8 cellular contexts compared by ENCODE assay signal in genomic region chr7:92609921-92610518, GRCh38. TPM values are rescaled to one million over a fixed set of nuclear protein-coding genes. Genes with fewer than 3 reads are reported as not detected.
A peak's percentile ranks its signal among the peaks of the same experiment; 100 is the strongest.
DNase-seq lines count a peak whose midpoint lies in the region; ATAC-seq and TF ChIP-seq lines count a peak whose summit lies in the region.

No MANE protein-coding gene starts in this region.

- H3K9me3 Mint-ChIP-seq in stimulated activated naive B cell treated with anti-CD40 and anti-IgM and Interleukin-4, amounts not matched to agents 10 μg/mL and 1 μg/mL and 100 μg/mL, for 72 hours = no peaks in the 10 kb centered on the region

- CTCF ChIA-PET in PC-3 (lab: Charles Lee) = interaction anchor here (0.5 to 1.5 kb wide), 10 partner anchors 19 to 565 kb away, joined by 3 to 9 read pairs (median 3); partner anchors contain the start of genes FAM133B, PEX1 and RBM48

- peak; percentile 73 for ATAC-seq in PC-3
- ATAC-seq in stimulated activated naive B cell treated with anti-CD40 and anti-IgM and Interleukin-4, amounts not matched to agents 10 μg/mL and 1 μg/mL and 100 μg/mL, for 72 hours (replicated peaks) = peak; percentile 43 to 44
- no peak for ATAC-seq in GM21717 (IDR thresholded peaks at IDR 0.05; ENCODE audit: unreplicated experiment)

- H3K4me1 Mint-ChIP-seq in stimulated activated naive B cell treated with anti-CD40 and anti-IgM and Interleukin-4, amounts not matched to agents 10 μg/mL and 1 μg/mL and 100 μg/mL, for 72 hours = peaks cover 2 to 13% of the 10 kb centered on the region in 2 donors

- H4K20me1 ChIP-seq in PC-3 (ENCODE audit: low read length) = no peaks in the 10 kb centered on the region

- no peak overlapping the region for H2AFZ ChIP-seq in PC-3 (ENCODE audit: low read length)

- intact Hi-C loops in PC-3 (cut with micrococcal nuclease) = no loop called here

- H3K9ac ChIP-seq in PC-3 (ENCODE audit: low read length) = no peak overlapping the region

- no peaks in the 10 kb centered on the region for H3K9me3 ChIP-seq in PC-3 (ENCODE audit: low read length)

- H3K4me2 ChIP-seq in PC-3 (ENCODE audit: low read length) = no peak overlapping the region

- peaks cover 4% of the 10 kb centered on the region; the same call in 1 of the 2 replicates for H3K36me3 ChIP-seq in PC-3 (ENCODE audit: low read depth, low read length)
- H3K36me3 ChIP-seq in brain microvascular endothelial cell (replicated peaks) = peaks cover 23% of the 10 kb centered on the region

- H3K4me1 ChIP-seq in PC-3 (ENCODE audit: insufficient read depth, low read length) = no peaks in the 10 kb centered on the region

- no peaks in the 10 kb centered on the region for H3F3A ChIP-seq in PC-3 (ENCODE audit: low read length, unreplicated experiment)

- POLR2A ChIA-PET in PC-3 (lab: Charles Lee; ENCODE audit: unreplicated experiment) = interaction anchor here (0.6 to 1.2 kb wide), 3 partner anchors 20 to 189 kb away, joined by 3 to 8 read pairs (median 4); partner anchors contain the start of genes FAM133B, PEX1 and RBM48

- no peak overlapping the region for H3K4me3 ChIP-seq in PC-3 (ENCODE audit: low read length)
- H3K4me3 ChIP-seq in epithelial cell of proximal tubule (ENCODE audit: low read depth, low read length) = no peak overlapping the region
- no peak overlapping the region for H3K4me3 ChIP-seq in brain microvascular endothelial cell (ENCODE audit: low read depth, low read length)

- H3K27ac Mint-ChIP-seq in stimulated activated naive B cell treated with anti-CD40 and anti-IgM and Interleukin-4, amounts not matched to agents 10 μg/mL and 1 μg/mL and 100 μg/mL, for 72 hours = no peak overlapping the region

- H3K27me3 ChIP-seq in PC-3 (ENCODE audit: low read length) = no peaks in the 10 kb centered on the region
- no peaks in the 10 kb centered on the region for H3K27me3 ChIP-seq in brain microvascular endothelial cell (replicated peaks)

- H3K27ac ChIP-seq in 22Rv1 (no peak overlapping the region), PC-3 (ENCODE audit: low read length) (no peak overlapping the region), brain microvascular endothelial cell (no peak overlapping the region)

- BruUV-seq in PC-3 (replicated peaks; lab: Mats Ljungman, UMichigan) = no TSS peak

- TF ChIP-seq CTCF in 22Rv1 (IDR thresholded peaks at IDR 0.05) (peak; percentile 78), PC-3 (conservative IDR thresholded peaks at IDR 0.05; ENCODE audit: low read depth, low read length) (peak; percentile 60), epithelial cell of proximal tubule (conservative IDR thresholded peaks at IDR 0.05; ENCODE audit: low read depth, low read length) (peak; percentile 47), brain microvascular endothelial cell (IDR thresholded peaks at IDR 0.05; ENCODE audit: low read depth, low read length, missing control alignments) (no peak)

- H3K79me2 ChIP-seq in PC-3 (ENCODE audit: low read length) = no peaks in the 10 kb centered on the region

- no peaks in the 10 kb centered on the region for H3K9me2 ChIP-seq in PC-3 (replicated peaks; ENCODE audit: low read length)

- DNase-seq in G401 (ENCODE audit: low spot score) = peak; percentile 37
- peak; percentile 41 for DNase-seq in PC-3
- no peak for DNase-seq in epithelial cell of proximal tubule (ENCODE audit: low read depth)
- no peak for DNase-seq in stimulated activated naive B cell treated with anti-CD40 and anti-IgM and Interleukin-4, amounts not matched to agents 10 μg/mL and 1 μg/mL and 100 μg/mL, for 72 hours
- DNase-seq in AG08395 (ENCODE audit: low spot score) = no peak
- DNase-seq in brain microvascular endothelial cell = no peak

- in situ Hi-C loops in G401 (cut with HindIII; ENCODE audit: low sequenced_read_pairs) (no loop called here), brain microvascular endothelial cell (cut with HindIII; ENCODE audit: low pct_ligation_motif_present, low sequenced_read_pairs) (no loop called here)

- H3K4me3 Mint-ChIP-seq in stimulated activated naive B cell treated with anti-CD40 and anti-IgM and Interleukin-4, amounts not matched to agents 10 μg/mL and 1 μg/mL and 100 μg/mL, for 72 hours = no peak overlapping the region

- H3K36me3 Mint-ChIP-seq in stimulated activated naive B cell treated with anti-CD40 and anti-IgM and Interleukin-4, amounts not matched to agents 10 μg/mL and 1 μg/mL and 100 μg/mL, for 72 hours = peaks cover 9 to 12% of the 10 kb centered on the region in 2 donors

- H3K27me3 Mint-ChIP-seq in stimulated activated naive B cell treated with anti-CD40 and anti-IgM and Interleukin-4, amounts not matched to agents 10 μg/mL and 1 μg/mL and 100 μg/mL, for 72 hours = no peaks in the 10 kb centered on the region

RNA-seq across cellular contexts. Expression of gene FAM133B, which starts 19.8 kb away (rescaled TPM):
- 11.5 and 19.3 TPM in 2 replicates for total RNA-seq in G401 (2014; rRNA removed; shearing (Covaris generic))
- total RNA-seq in PC-3 (2014; rRNA removed) (22.6 and 25.9 TPM in 2 replicates), epithelial cell of proximal tubule (14.3 and 20.2 TPM in 2 replicates)

Comparison
In these comparisons a context has a peak if more than half of its experiments do, and no peak if none do; other contexts are left out.
1. DNase-seq: peak in G401 (single experiment) and PC-3 (single experiment); none in epithelial cell of proximal tubule (single experiment), stimulated activated naive B cell treated with anti-CD40 and anti-IgM and Interleukin-4, amounts not matched to agents 10 μg/mL and 1 μg/mL and 100 μg/mL, for 72 hours (single experiment), AG08395 (single experiment) and brain microvascular endothelial cell (single experiment).